ENCODE assay signal across 7 cellular contexts in the genomic region with DNA sequence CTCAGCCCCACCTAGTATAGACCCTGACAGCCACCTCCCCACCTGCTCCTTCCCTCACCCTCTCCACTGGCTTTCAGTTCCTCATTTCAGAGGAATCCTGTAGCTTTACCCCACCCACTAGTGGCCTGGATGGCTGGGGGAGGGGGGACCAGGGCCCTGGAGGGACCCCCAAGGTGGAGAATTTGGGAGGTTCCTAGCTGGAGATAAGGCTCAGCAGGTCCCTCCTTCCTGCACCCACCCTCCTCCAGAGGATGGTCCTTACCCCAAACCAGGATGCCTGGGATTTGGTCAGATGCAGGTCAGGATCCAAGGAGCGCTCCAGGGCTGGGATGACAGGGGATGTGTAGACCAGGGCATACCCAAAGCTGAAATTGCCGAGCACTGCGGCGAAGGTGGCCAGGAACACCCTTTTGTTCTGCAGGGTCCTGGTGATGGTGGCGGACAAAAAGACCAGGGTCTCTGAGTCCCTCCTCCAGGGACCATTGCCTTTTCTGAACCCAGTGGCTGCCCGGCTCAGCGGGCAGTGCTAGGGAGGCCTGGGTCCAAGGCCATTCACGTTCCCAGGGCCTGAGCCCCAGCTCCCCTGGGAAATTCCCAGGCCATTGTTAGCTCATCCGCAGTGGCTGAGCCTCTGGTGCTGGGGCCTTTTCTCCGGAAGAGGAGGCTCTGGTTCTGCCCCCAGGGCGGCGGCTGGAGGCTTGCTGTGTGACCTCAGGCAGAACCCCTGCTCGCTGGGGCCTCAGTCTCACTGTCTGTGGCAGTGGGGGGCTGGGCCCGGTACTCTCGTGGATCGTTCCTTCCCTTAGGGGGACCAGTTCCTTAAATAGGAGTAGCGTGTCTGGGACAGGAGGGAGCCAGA. TPM values are rescaled to one million over a fixed set of nuclear protein-coding genes. Genes with fewer than 3 reads are reported as not detected.
DNase-seq lines count a peak whose midpoint lies in the region; TF ChIP-seq lines count a peak whose summit lies in the region.
"Had no signal": no experiment of that assay in that cellular context is flagged by ENCODE, and none has a peak within 500 bp of the region (broad histone marks: within the 10 kb centered on the region; RNA-seq: fewer than 3 reads in every experiment).

No MANE protein-coding gene starts in this region.

- no peaks in the 10 kb centered on the region for H3K27me3 ChIP-seq in BJ (ENCODE audit: control insufficient read depth, insufficient read depth, low read length)

- no peak for TF ChIP-seq POLR2A in lower leg skin (IDR thresholded peaks at IDR 0.05)

- peaks cover 8% of the 10 kb centered on the region for H3K36me3 ChIP-seq in BJ (ENCODE audit: control insufficient read depth, insufficient read depth, low read length)

- DNase-seq in BJ (ENCODE audit: low read depth) = no peak
- DNase-seq in GM20000 (ENCODE audit: low spot score) = peak; percentile 77
- DNase-seq in MV-4-11 (lab: John Stamatoyannopoulos, UW) = peak; percentile 56
- no peak for DNase-seq in epithelial cell of proximal tubule (ENCODE audit: low read depth)
- no peak for DNase-seq in retinal pigment epithelial cell (ENCODE audit: low read depth)
- no peak for DNase-seq in lower leg skin (ENCODE audit: low spot score in 2 of 2)

- WGBS in lower leg skin, 2 donors = 40 to 43% methylated on average over 16 of the region's 17 CpGs

- POLR2A ChIA-PET in BJ (lab: Charles Lee) = no interaction called here

- CTCF ChIA-PET in BJ (lab: Yijun Ruan, JAX) = interaction anchor here (1.0 to 2.1 kb wide), 4 partner anchors 11 to 292 kb away, joined by 3 to 7 read pairs (median 4); no protein-coding TSS in a partner anchor

- TF ChIP-seq CTCF in BJ (IDR thresholded peaks at IDR 0.05; ENCODE audit: insufficient read depth, low read depth, low read length) = no peak
- no peak for TF ChIP-seq CTCF in GM20000 (IDR thresholded peaks at IDR 0.05; ENCODE audit: extremely low read depth, missing control alignments)
- TF ChIP-seq CTCF in epithelial cell of proximal tubule (conservative IDR thresholded peaks at IDR 0.05; ENCODE audit: low read depth, low read length) = no peak
- no peak for TF ChIP-seq CTCF in retinal pigment epithelial cell (conservative IDR thresholded peaks at IDR 0.05; ENCODE audit: low read depth, low read length)
- TF ChIP-seq CTCF in lower leg skin (IDR thresholded peaks at IDR 0.05) = no peak

- H3K4me3 ChIP-seq in BJ (ENCODE audit: low read depth, low read length) (peak overlapping the region; percentile 63), epithelial cell of proximal tubule (ENCODE audit: low read depth, low read length) (peak overlapping the region; percentile 79), retinal pigment epithelial cell (ENCODE audit: low read length) (peak overlapping the region; percentile 73), lower leg skin (ENCODE audit: low read depth, poor library complexity, severe bottlenecking) (no peak overlapping the region)

- intact Hi-C loops in lower leg skin (cut with DNase I; ENCODE audit: low total_unique reads) = no loop called here

RNA-seq across cellular contexts. Expression of gene SLC2A6, which starts 0.7 kb away (rescaled TPM):
- 5.1 and 9.0 TPM in 2 replicates for polyA plus RNA-seq in BJ (2011; rRNA removed)
- polyA minus RNA-seq in BJ (2011; rRNA and poly(A)+ RNA removed) = 3.5 and 4.3 TPM in 2 replicates
- total RNA-seq in epithelial cell of proximal tubule (29.2 and 40.5 TPM in 2 replicates), lower leg skin (1 to 10 TPM in 1 of 4 donors, under 1 TPM in 1, not detected in 2; 0.54 to 1.0 TPM)

RNA-seq across cellular contexts. Expression of gene CACFD1, which starts 18.4 kb away (rescaled TPM):
- polyA plus RNA-seq in BJ (2011; rRNA removed) = 15.8 and 19.1 TPM in 2 replicates
- 11.8 and 15.9 TPM in 2 replicates for polyA minus RNA-seq in BJ (2011; rRNA and poly(A)+ RNA removed)
- total RNA-seq in epithelial cell of proximal tubule (4.3 and 11.0 TPM in 2 replicates), lower leg skin (10 to 100 TPM in 1 of 4 donors, 1 to 10 TPM in 3; 4.1 to 10.6 (median 8.0) TPM)

RNA-seq across cellular contexts. Expression of gene MYMK, which starts 46.5 kb away (rescaled TPM):
- not detected in 2 replicates for polyA plus RNA-seq in BJ (2011; rRNA removed)
- not detected in 2 replicates for polyA minus RNA-seq in BJ (2011; rRNA and poly(A)+ RNA removed)
- not detected in 2 replicates for total RNA-seq in epithelial cell of proximal tubule
- total RNA-seq in lower leg skin = not detected
- total RNA-seq: T-helper 1 cell treated with Interleukin-12 subunit alpha and Interleukin-12 subunit beta and Interleukin-4 antibody, amounts not matched to agents 30 ng/mL and 1 ng/mL, for 36 hours had no signal

RNA-seq across cellular contexts. Expression of gene ADAMTS13, which starts 56.1 kb away (rescaled TPM):
- polyA plus RNA-seq in BJ (2011; rRNA removed) = 1.3 and 2.4 TPM in 2 replicates
- polyA minus RNA-seq in BJ (2011; rRNA and poly(A)+ RNA removed) = 0.57 and 0.62 TPM in 2 replicates
- 0.22 and 0.75 TPM in 2 replicates for total RNA-seq in epithelial cell of proximal tubule
- 1 to 10 TPM; 1.1 to 2.7 (median 1.8) TPM for total RNA-seq in lower leg skin

RNA-seq across cellular contexts. Expression of gene ADAMTSL2, which starts 56.3 kb away (rescaled TPM):
- polyA plus RNA-seq in BJ (2011; rRNA removed) = not detected in 2 replicates
- polyA minus RNA-seq in BJ (2011; rRNA and poly(A)+ RNA removed) = 0.10 TPM in 1 of 2 replicates, not detected in the other
- total RNA-seq in epithelial cell of proximal tubule = not detected in 2 replicates
- 1 to 10 TPM in 1 of 4 donors, under 1 TPM in 2, not detected in 1; 0.08 to 1.5 (median 0.32) TPM for total RNA-seq in lower leg skin
- total RNA-seq: T-helper 1 cell treated with Interleukin-12 subunit alpha and Interleukin-12 subunit beta and Interleukin-4 antibody, amounts not matched to agents 30 ng/mL and 1 ng/mL, for 36 hours had no signal

Comparison
In these comparisons a context has a peak if more than half of its experiments do, and no peak if none do; other contexts are left out.
1. DNase-seq: peak in GM20000 (single experiment) and MV-4-11 (single experiment); none in BJ (single experiment), epithelial cell of proximal tubule (single experiment), retinal pigment epithelial cell (single experiment) and lower leg skin (0 of 2).
2. RNA of gene SLC2A6, which starts 0.7 kb away (total RNA-seq): 29.2 to 40.5 TPM in epithelial cell of proximal tubule; 0.54 to 1.0 TPM in lower leg skin; every median in the first group is over 10 times any median in the second.